In genomic region chr16:66878067-66878466, GRCh38 we compare ENCODE assay signal across 10 cellular contexts. TPM values are rescaled to one million over a fixed set of nuclear protein-coding genes. Genes with fewer than 3 reads are reported as not detected.
A peak's percentile ranks its signal among the peaks of the same experiment; 100 is the strongest.
DNase-seq lines count a peak whose midpoint lies in the region; ATAC-seq, FAIRE-seq and TF ChIP-seq lines count a peak whose summit lies in the region.
"Had no signal": no experiment of that assay in that cellular context is flagged by ENCODE, and none has a peak within 500 bp of the region (broad histone marks: within the 10 kb centered on the region; RNA-seq: fewer than 3 reads in every experiment).

No MANE protein-coding gene starts in this region.

- DNase-seq in activated CD4-positive, alpha-beta T cell treated with anti-CD3 and anti-CD28 coated beads for 48 hours = peak; percentile 88
- DNase-seq in kidney tubule cell (ENCODE audit: low spot score) = peak; percentile 47
- DNase-seq in foreskin keratinocyte = no peak
- no peak for DNase-seq in mesothelial cell of epicardium (ENCODE audit: low spot score in 2 of 2, unreplicated experiment in 2 of 2)
- DNase-seq in frontal cortex (ENCODE audit: low spot score in 2 of 2) = no peak
- DNase-seq: NCI-H226, sigmoid colon had no signal

- H3K36me3 Mint-ChIP-seq in mesothelial cell of epicardium = no peaks in the 10 kb centered on the region

- no peak overlapping the region for H3K4me3 ChIP-seq in BLaER1
- H3K4me3 ChIP-seq: sigmoid colon had no signal

- peaks cover 24% of the 10 kb centered on the region for H4K20me1 ChIP-seq in BLaER1

- peaks cover 84% of the 10 kb centered on the region for H3K4me1 ChIP-seq in BLaER1
- no peaks in the 10 kb centered on the region for H3K4me1 ChIP-seq in foreskin keratinocyte

- H3K9me3 ChIP-seq in BLaER1 = peaks cover 7% of the 10 kb centered on the region
- H3K9me3 ChIP-seq: sigmoid colon had no signal

- TF ChIP-seq CTCF in foreskin keratinocyte (conservative IDR thresholded peaks at IDR 0.05) = no peak
- TF ChIP-seq CTCF in mesothelial cell of epicardium (IDR thresholded peaks at IDR 0.05; ENCODE audit: unreplicated experiment) = no peak

- H3K4me1 Mint-ChIP-seq in mesothelial cell of epicardium = peaks cover 21% of the 10 kb centered on the region

- no peaks in the 10 kb centered on the region for H3K27me3 Mint-ChIP-seq in mesothelial cell of epicardium (ENCODE audit: low read depth)

- H3K27me3 ChIP-seq in BLaER1 (no peaks in the 10 kb centered on the region), foreskin keratinocyte (no peaks in the 10 kb centered on the region)
- H3K27me3 ChIP-seq: sigmoid colon had no signal

- peak overlapping the region; percentile 91 for H3K27ac ChIP-seq in BLaER1
- H3K27ac ChIP-seq in foreskin keratinocyte = no peak overlapping the region
- H3K27ac ChIP-seq: sigmoid colon had no signal

- H3K4me2 ChIP-seq in BLaER1 = peak overlapping the region; percentile 76

- no peak overlapping the region for H3K4me3 Mint-ChIP-seq in mesothelial cell of epicardium

- FAIRE-seq in frontal cortex (lab: Jason Lieb, UNC) = no peak

- 0 out of 2 replicates have a peak, but pooled peaks cover 5% of the 10 kb centered on the region for H3K36me3 ChIP-seq in BLaER1
- H3K36me3 ChIP-seq: sigmoid colon had no signal

- H3K9ac ChIP-seq in BLaER1 = peak overlapping the region; percentile 68

- peak; percentile 29 for ATAC-seq in HG03196 (IDR thresholded peaks at IDR 0.05; ENCODE audit: unreplicated experiment)
- no peak for ATAC-seq in foreskin keratinocyte
- no peak for ATAC-seq in GM21717 (IDR thresholded peaks at IDR 0.05; ENCODE audit: unreplicated experiment)

- no peak overlapping the region for H3K27ac Mint-ChIP-seq in mesothelial cell of epicardium

- no peaks in the 10 kb centered on the region for H3K9me3 Mint-ChIP-seq in mesothelial cell of epicardium

RNA-seq across cellular contexts. Expression of gene PDP2, which starts 2.2 kb away (rescaled TPM):
- total RNA-seq in foreskin keratinocyte (14.4 and 19.6 TPM in 2 replicates), mesothelial cell of epicardium (16.7 to 17.4 TPM (median 16.9 TPM) in 3 replicates), frontal cortex (8.6 TPM)
- polyA plus RNA-seq in foreskin keratinocyte = 2.8 and 4.4 TPM in 2 replicates

RNA-seq across cellular contexts. Expression of gene CA7, which starts 33.9 kb away (rescaled TPM):
- not detected in 2 replicates for total RNA-seq in foreskin keratinocyte
- polyA plus RNA-seq in foreskin keratinocyte = not detected in 2 replicates
- total RNA-seq in mesothelial cell of epicardium = not detected in 3 replicates
- not detected for total RNA-seq in frontal cortex

RNA-seq across cellular contexts. Expression of gene CDH16, which starts 40.6 kb away (rescaled TPM):
- total RNA-seq in foreskin keratinocyte = 0.07 TPM in 1 of 2 replicates, not detected in the other
- polyA plus RNA-seq in foreskin keratinocyte = 0.02 TPM in 1 of 2 replicates, not detected in the other
- not detected in 3 replicates for total RNA-seq in mesothelial cell of epicardium
- total RNA-seq in frontal cortex = not detected
- total RNA-seq: sigmoid colon had no signal

RNA-seq across cellular contexts. Expression of gene RRAD, which starts 47.3 kb away (rescaled TPM):
- total RNA-seq in foreskin keratinocyte (1.5 and 2.2 TPM in 2 replicates), mesothelial cell of epicardium (2.7 to 3.7 TPM (median 2.9 TPM) in 3 replicates), frontal cortex (2.4 TPM)
- polyA plus RNA-seq in foreskin keratinocyte = 1.7 and 3.1 TPM in 2 replicates

RNA-seq across cellular contexts. Expression of gene NAE1, which starts 47.3 kb away (rescaled TPM):
- total RNA-seq in foreskin keratinocyte = 102 and 104 TPM in 2 replicates
- polyA plus RNA-seq in foreskin keratinocyte = 77.9 and 83.0 TPM in 2 replicates
- total RNA-seq in mesothelial cell of epicardium = 78.8 to 84.4 TPM (median 80.3 TPM) in 3 replicates
- total RNA-seq in frontal cortex = 110 TPM

Comparison
In these comparisons a context has a peak if more than half of its experiments do, and no peak if none do; other contexts are left out.
1. DNase-seq: peak in activated CD4-positive, alpha-beta T cell treated with anti-CD3 and anti-CD28 coated beads for 48 hours (single experiment) and kidney tubule cell (single experiment); none in foreskin keratinocyte (0 of 2), mesothelial cell of epicardium (0 of 2) and frontal cortex (0 of 2).